9 cellular contexts compared by ENCODE assay signal in the genomic region with DNA sequence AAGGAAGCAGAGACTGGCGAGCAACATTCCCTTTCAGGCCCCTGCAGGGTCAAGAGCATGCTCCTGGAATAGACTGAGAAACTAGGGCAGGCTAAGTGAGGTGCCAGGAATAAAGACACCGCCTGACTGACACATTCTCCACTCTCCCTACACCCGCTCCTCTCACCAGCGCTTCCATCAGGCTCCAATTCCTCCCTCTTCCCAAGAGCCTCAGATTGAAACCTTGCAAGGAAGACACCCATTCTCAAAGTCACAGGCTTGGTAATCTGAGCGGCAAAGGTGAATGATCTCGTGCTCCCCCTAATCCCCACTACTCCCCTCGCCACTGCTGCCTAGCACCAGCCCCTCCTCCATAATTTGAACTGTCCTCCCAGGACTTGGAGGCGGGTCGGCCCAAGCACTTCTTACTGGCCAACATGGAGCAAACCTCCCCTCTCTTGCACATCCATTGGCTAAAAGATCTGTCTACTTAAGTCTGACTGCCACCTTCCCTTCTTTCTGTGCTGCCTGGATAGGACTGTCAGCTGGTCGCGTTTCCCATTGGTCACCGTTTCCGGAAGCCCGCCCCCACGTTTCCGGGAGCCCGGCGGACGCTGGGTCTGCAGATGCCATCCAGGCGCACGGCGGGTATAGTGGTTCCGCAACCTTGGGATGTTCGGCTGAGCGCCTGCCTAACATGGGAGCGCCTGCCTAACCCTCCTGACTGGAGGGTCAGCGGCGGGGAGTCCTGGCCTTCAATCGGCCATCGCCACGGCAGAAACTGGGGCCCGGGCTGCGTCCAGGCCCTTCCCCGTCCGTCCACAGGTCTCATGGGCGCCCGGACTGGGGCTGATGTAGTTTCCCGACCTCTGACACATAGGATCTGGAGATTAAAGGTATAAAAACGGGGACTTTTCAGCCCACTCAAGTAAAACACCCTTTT. TPM values are rescaled to one million over a fixed set of nuclear protein-coding genes. Genes with fewer than 3 reads are reported as not detected.
DNase-seq lines count a peak whose midpoint lies in the region; ATAC-seq and TF ChIP-seq lines count a peak whose summit lies in the region.
"Had no signal": no experiment of that assay in that cellular context is flagged by ENCODE, and none has a peak within 500 bp of the region (broad histone marks: within the 10 kb centered on the region; RNA-seq: fewer than 3 reads in every experiment).

No MANE protein-coding gene starts in this region.

- TF ChIP-seq CTCF in fibroblast of pulmonary artery (IDR thresholded peaks at IDR 0.05; ENCODE audit: low read length, missing control alignments): no peak

- H3K4me3 ChIP-seq in fibroblast of pulmonary artery (replicated peaks; ENCODE audit: low read depth, low read length): peak overlapping the region; percentile 74

- H3K27me3 Mint-ChIP-seq in activated naive CD4-positive, alpha-beta T cell treated with anti-CD3 and anti-CD28 coated beads for 36 hours (ENCODE audit: low read depth): no peaks in the 10 kb centered on the region
- H3K27me3 Mint-ChIP-seq in activated T-cell treated with anti-CD3 and anti-CD28 coated beads, Interleukin-2, amount 50 U/mL, for 4 hours (ENCODE audit: low read depth): no peaks in the 10 kb centered on the region

- H3K9me3 Mint-ChIP-seq in activated naive CD4-positive, alpha-beta T cell treated with anti-CD3 and anti-CD28 coated beads for 36 hours: peaks cover 55% of the 10 kb centered on the region
- H3K9me3 Mint-ChIP-seq in activated T-cell treated with anti-CD3 and anti-CD28 coated beads, Interleukin-2, amount 50 U/mL, for 4 hours: peaks cover 48% of the 10 kb centered on the region

- intact Hi-C loops in activated naive CD4-positive, alpha-beta T cell treated with anti-CD3 and anti-CD28 coated beads for 36 hours (cut with micrococcal nuclease): no loop called here

- H3K4me1 Mint-ChIP-seq in activated naive CD4-positive, alpha-beta T cell treated with anti-CD3 and anti-CD28 coated beads for 36 hours (ENCODE audit: low read depth): peaks cover 2% of the 10 kb centered on the region
- H3K4me1 Mint-ChIP-seq in activated T-cell treated with anti-CD3 and anti-CD28 coated beads, Interleukin-2, amount 50 U/mL, for 4 hours (ENCODE audit: low read depth): peaks cover 3% of the 10 kb centered on the region
- H3K4me1 Mint-ChIP-seq: nephron had no signal

- CTCF ChIA-PET in activated naive CD4-positive, alpha-beta T cell treated with anti-CD3 and anti-CD28 coated beads for 36 hours (lab: Charles Lee): no interaction called here

- H3K27ac Mint-ChIP-seq in activated naive CD4-positive, alpha-beta T cell treated with anti-CD3 and anti-CD28 coated beads for 36 hours: no peak overlapping the region
- H3K27ac Mint-ChIP-seq: nephron had no signal

- peak; percentile 43 for DNase-seq in activated naive CD4-positive, alpha-beta T cell treated with anti-CD3 and anti-CD28 coated beads for 36 hours
- DNase-seq in activated naive CD4-positive, alpha-beta T cell (lab: John Stamatoyannopoulos, UW): no peak
- DNase-seq in NCI-H2171 treated with DMSO at 0.1 percent for 48 hours (lab: John Stamatoyannopoulos, UW) (peak; percentile 100), fibroblast of pulmonary artery (ENCODE audit: low read depth) (peak; percentile 95), non-pigmented ciliary epithelial cell (ENCODE audit: low read depth) (peak; percentile 99)
- no peak for DNase-seq in activated T-cell treated with anti-CD3 and anti-CD28 coated beads, Interleukin-2, amount 50 U/mL, for 4 hours

- H3K36me3 Mint-ChIP-seq in activated naive CD4-positive, alpha-beta T cell treated with anti-CD3 and anti-CD28 coated beads for 36 hours (ENCODE audit: low read depth): peaks cover 40% of the 10 kb centered on the region
- H3K36me3 Mint-ChIP-seq in activated T-cell treated with anti-CD3 and anti-CD28 coated beads, Interleukin-2, amount 50 U/mL, for 4 hours (ENCODE audit: insufficient read depth): peaks cover 2% of the 10 kb centered on the region

- peak overlapping the region; percentile 50 for H3K4me3 Mint-ChIP-seq in activated naive CD4-positive, alpha-beta T cell treated with anti-CD3 and anti-CD28 coated beads for 36 hours
- H3K4me3 Mint-ChIP-seq in activated T-cell treated with anti-CD3 and anti-CD28 coated beads, Interleukin-2, amount 50 U/mL, for 4 hours: peak overlapping the region; percentile 69
- H3K4me3 Mint-ChIP-seq: nephron had no signal

- ATAC-seq in activated T-cell treated with anti-CD3 and anti-CD28 coated beads, Interleukin-2, amount 50 U/mL, for 4 hours: no peak
- ATAC-seq in GM21390 (IDR thresholded peaks at IDR 0.05; ENCODE audit: unreplicated experiment): no peak
- no peak for ATAC-seq in HG02798 (IDR thresholded peaks at IDR 0.05; ENCODE audit: poor library complexity, unreplicated experiment)

RNA-seq across cellular contexts. Expression of gene ZNF383, which starts 33.6 kb away (rescaled TPM):
- total RNA-seq in activated naive CD4-positive, alpha-beta T cell treated with anti-CD3 and anti-CD28 coated beads for 36 hours: 1 to 10 TPM; 8.4 to 9.1 TPM
- 1 to 10 TPM; 5.0 to 7.5 (median 5.4) TPM for total RNA-seq in activated T-cell treated with anti-CD3 and anti-CD28 coated beads, Interleukin-2, amount 50 U/mL, for 4 hours

RNA-seq across cellular contexts. Expression of gene ZNF585B, which starts 41.2 kb away (rescaled TPM):
- total RNA-seq in activated naive CD4-positive, alpha-beta T cell treated with anti-CD3 and anti-CD28 coated beads for 36 hours: 1 to 10 TPM; 5.5 to 6.2 TPM
- 1 to 10 TPM; 4.8 to 7.6 (median 6.4) TPM for total RNA-seq in activated T-cell treated with anti-CD3 and anti-CD28 coated beads, Interleukin-2, amount 50 U/mL, for 4 hours

Comparison
In these comparisons a context has a peak if more than half of its experiments do, and no peak if none do; other contexts are left out.
1. DNase-seq: peak in activated naive CD4-positive, alpha-beta T cell treated with anti-CD3 and anti-CD28 coated beads for 36 hours (single experiment), NCI-H2171 treated with DMSO at 0.1 percent for 48 hours (single experiment), fibroblast of pulmonary artery (single experiment) and non-pigmented ciliary epithelial cell (single experiment); none in activated naive CD4-positive, alpha-beta T cell (0 of 4) and activated T-cell treated with anti-CD3 and anti-CD28 coated beads, Interleukin-2, amount 50 U/mL, for 4 hours (single experiment).